ENCODE assay signal across 18 cellular contexts in the genomic region with DNA sequence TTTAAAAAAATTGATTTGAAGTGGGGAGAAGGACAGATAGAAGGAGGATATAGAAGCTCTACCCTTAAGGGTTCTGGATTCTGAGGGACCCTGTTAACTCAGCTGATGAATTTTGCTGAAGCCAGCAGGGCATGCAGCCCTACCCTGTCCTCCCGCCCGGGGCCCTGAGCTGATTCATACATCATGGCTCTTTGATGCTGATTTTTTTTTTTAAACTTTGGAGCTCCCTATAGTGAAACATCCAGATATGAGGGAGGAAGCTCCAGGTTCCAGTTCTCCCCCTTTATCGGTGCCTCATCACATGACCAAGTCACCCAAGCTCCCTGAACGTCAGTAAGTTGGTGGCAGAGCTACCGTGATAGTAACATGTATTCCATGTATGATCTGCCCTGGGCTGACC. TPM values are rescaled to one million over a fixed set of nuclear protein-coding genes. Genes with fewer than 3 reads are reported as not detected.
A peak's percentile ranks its signal among the peaks of the same experiment; 100 is the strongest.
DNase-seq lines count a peak whose midpoint lies in the region; ATAC-seq and TF ChIP-seq lines count a peak whose summit lies in the region.
"Had no signal": no experiment of that assay in that cellular context is flagged by ENCODE, and none has a peak within 500 bp of the region (broad histone marks: within the 10 kb centered on the region; RNA-seq: fewer than 3 reads in every experiment).

No MANE protein-coding gene starts in this region.

- no peaks in the 10 kb centered on the region for H3K9me3 ChIP-seq in AG04450 (ENCODE audit: control insufficient read depth, insufficient read depth, low read length)
- H3K9me3 ChIP-seq: gastroesophageal sphincter, SJCRH30, transverse colon had no signal

- CTCF ChIA-PET in AG04450 (lab: Charles Lee) (interaction anchor here (0.5 to 2.6 kb wide), 9 partner anchors 9 to 110 kb away, joined by 3 to 58 read pairs (median 5); no protein-coding TSS in a partner anchor), RWPE1 (lab: Yijun Ruan, JAX) (interaction anchor here (0.5 to 5.0 kb wide), 5 partner anchors 8 to 111 kb away, joined by 3 to 84 read pairs (median 5); a partner anchor contains a TSS)

- H3K4me3 Mint-ChIP-seq in mesothelial cell of epicardium, result no peak overlapping the region
- no peak overlapping the region for H3K4me3 Mint-ChIP-seq in stimulated activated memory B cell treated with anti-CD40 and anti-IgM and Interleukin-4, amounts not matched to agents 10 μg/mL and 1 μg/mL and 100 μg/mL, for 72 hours
- H3K4me3 Mint-ChIP-seq: activated T-cell treated with anti-CD3 and anti-CD28 coated beads, Interleukin-2, amount 50 U/mL, for 24 hours; B cell; memory B cell had no signal

- H3K4me1 Mint-ChIP-seq in mesothelial cell of epicardium, result peaks cover 44% of the 10 kb centered on the region
- H3K4me1 Mint-ChIP-seq in stimulated activated memory B cell treated with anti-CD40 and anti-IgM and Interleukin-4, amounts not matched to agents 10 μg/mL and 1 μg/mL and 100 μg/mL, for 72 hours, result peaks cover 30% of the 10 kb centered on the region

- H3K27me3 Mint-ChIP-seq in mesothelial cell of epicardium (ENCODE audit: low read depth), result no peaks in the 10 kb centered on the region
- peaks cover 5% of the 10 kb centered on the region for H3K27me3 Mint-ChIP-seq in stimulated activated memory B cell treated with anti-CD40 and anti-IgM and Interleukin-4, amounts not matched to agents 10 μg/mL and 1 μg/mL and 100 μg/mL, for 72 hours
- H3K27me3 Mint-ChIP-seq: B cell, memory B cell had no signal

- H3K27me3 ChIP-seq in AG04450 (ENCODE audit: control insufficient read depth, insufficient read depth, low read length), result no peaks in the 10 kb centered on the region
- H3K27me3 ChIP-seq: cardiac muscle cell, gastroesophageal sphincter, SJCRH30, transverse colon had no signal

- ATAC-seq in stimulated activated memory B cell treated with anti-CD40 and anti-IgM and Interleukin-4, amounts not matched to agents 10 μg/mL and 1 μg/mL and 100 μg/mL, for 72 hours, result no peak
- no peak for ATAC-seq in GM19023 (IDR thresholded peaks at IDR 0.05; ENCODE audit: unreplicated experiment)
- ATAC-seq: gastroesophageal sphincter had no signal

- peaks cover 23% of the 10 kb centered on the region for H3K36me3 Mint-ChIP-seq in mesothelial cell of epicardium
- H3K36me3 Mint-ChIP-seq in stimulated activated memory B cell treated with anti-CD40 and anti-IgM and Interleukin-4, amounts not matched to agents 10 μg/mL and 1 μg/mL and 100 μg/mL, for 72 hours, result no peaks in the 10 kb centered on the region
- H3K36me3 Mint-ChIP-seq: memory B cell had no signal

- H3K9me3 Mint-ChIP-seq in mesothelial cell of epicardium, result no peaks in the 10 kb centered on the region
- no peaks in the 10 kb centered on the region for H3K9me3 Mint-ChIP-seq in stimulated activated memory B cell treated with anti-CD40 and anti-IgM and Interleukin-4, amounts not matched to agents 10 μg/mL and 1 μg/mL and 100 μg/mL, for 72 hours
- H3K9me3 Mint-ChIP-seq: activated T-cell treated with anti-CD3 and anti-CD28 coated beads, Interleukin-2, amount 50 U/mL, for 24 hours; memory B cell had no signal

- H3K27ac ChIP-seq in AG04450 (ENCODE audit: low read depth, low read length), result peak overlapping the region; percentile 53
- peak overlapping the region; percentile 35; the same call in 1 of the 2 replicates for H3K27ac ChIP-seq in RWPE1
- H3K27ac ChIP-seq: cardiac muscle cell, SJCRH30 had no signal

- H3K4me3 ChIP-seq in AG04450 (ENCODE audit: low read depth, low read length), result no peak overlapping the region
- H3K4me3 ChIP-seq: cardiac muscle cell, gastroesophageal sphincter, SJCRH30, transverse colon had no signal

- TF ChIP-seq CTCF in AG04450 (IDR thresholded peaks at IDR 0.05; ENCODE audit: low read depth, low read length) (no peak), RWPE1 (conservative IDR thresholded peaks at IDR 0.05; ENCODE audit: low read depth) (no peak), mesothelial cell of epicardium (IDR thresholded peaks at IDR 0.05; ENCODE audit: unreplicated experiment) (no peak)

- DNase-seq in AG04450 (ENCODE audit: low read depth, low spot score) (no peak), RWPE1 (ENCODE audit: low spot score) (peak; percentile 63), dermis blood vessel endothelial cell (peak; percentile 43), mesothelial cell of epicardium (ENCODE audit: low spot score in 2 of 2, unreplicated experiment in 2 of 2) (no peak), NCI-H2081 treated with DMSO at 0.1 percent for 48 hours (lab: John Stamatoyannopoulos, UW) (no peak), DMS153 (lab: John Stamatoyannopoulos, UW) (no peak)
- DNase-seq: activated CD4-positive, CD25-positive, alpha-beta regulatory T cell; activated T-cell treated with anti-CD3 and anti-CD28 coated beads, Interleukin-2, amount 50 U/mL, for 24 hours; NCI-H1092 treated with DMSO at 0.1 percent for 48 hours; NCI-H526 treated with DMSO at 0.1 percent for 48 hours; SJCRH30; transverse colon had no signal

- peak overlapping the region; percentile 94 for H3K27ac Mint-ChIP-seq in mesothelial cell of epicardium
- no peak overlapping the region for H3K27ac Mint-ChIP-seq in stimulated activated memory B cell treated with anti-CD40 and anti-IgM and Interleukin-4, amounts not matched to agents 10 μg/mL and 1 μg/mL and 100 μg/mL, for 72 hours
- H3K27ac Mint-ChIP-seq: activated T-cell treated with anti-CD3 and anti-CD28 coated beads, Interleukin-2, amount 50 U/mL, for 24 hours; B cell; memory B cell had no signal

- POLR2A ChIA-PET in AG04450 (lab: Yijun Ruan, JAX) (interaction anchor here (0.7 to 2.6 kb wide), 17 partner anchors 9 to 146 kb away, joined by 3 to 57 read pairs (median 6); a partner anchor contains a TSS), RWPE1 (lab: Yijun Ruan, JAX; ENCODE audit: low non-redundant PET) (interaction anchor here (0.8 to 1.3 kb wide), 3 partner anchors 79 to 97 kb away, joined by 3 to 7 read pairs (median 4); a partner anchor contains a TSS)

RNA-seq across cellular contexts. Expression of a gene that starts 26.1 kb away (rescaled TPM):
- polyA plus RNA-seq in AG04450 (2011; rRNA removed), result 5,773 and 5,780 TPM in 2 replicates
- 4,970 and 6,372 TPM in 2 replicates for polyA minus RNA-seq in AG04450 (2011; rRNA and poly(A)+ RNA removed)
- total RNA-seq in dermis blood vessel endothelial cell (756 and 1,107 TPM in 2 replicates), mesothelial cell of epicardium (2,843 to 2,896 TPM (median 2,890 TPM) in 3 replicates)
- total RNA-seq: B cell had no signal

Comparison
In these comparisons a context has a peak if more than half of its experiments do, and no peak if none do; other contexts are left out.
1. DNase-seq: peak in RWPE1 (single experiment) and dermis blood vessel endothelial cell (single experiment); none in AG04450 (single experiment), mesothelial cell of epicardium (0 of 2), NCI-H2081 treated with DMSO at 0.1 percent for 48 hours (single experiment) and DMS153 (single experiment).